In the genomic region with DNA sequence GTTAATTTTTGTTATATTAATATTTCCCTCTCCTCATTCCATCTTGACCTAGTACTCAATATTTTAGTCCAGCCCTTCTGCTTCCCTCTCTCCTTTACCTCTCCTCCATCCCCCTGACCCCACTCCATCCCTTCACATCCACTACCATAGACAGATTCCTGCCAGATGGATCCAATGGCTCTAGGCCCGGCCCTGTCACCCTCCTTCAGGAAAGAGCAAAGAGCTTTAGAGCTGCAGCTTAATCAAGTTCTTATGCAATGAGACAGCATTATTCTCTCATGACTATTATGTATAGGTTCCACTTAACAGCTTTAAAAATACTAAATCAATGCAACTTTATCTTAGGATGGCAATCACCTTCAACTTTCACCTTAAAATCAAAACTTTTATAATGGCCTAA, we compare ENCODE assay signal across 22 cellular contexts.
"Had no signal": no experiment of that assay in that cellular context is flagged by ENCODE, and none has a peak within 500 bp of the region (broad histone marks: within the 10 kb centered on the region; RNA-seq: fewer than 3 reads in every experiment).

No MANE protein-coding gene starts in this region.

- H3K36me3 ChIP-seq: adrenal gland, ascending aorta, brain microvascular endothelial cell, gastroesophageal sphincter, tibial nerve had no signal

- H3K27me3 ChIP-seq: adrenal gland, ascending aorta, brain microvascular endothelial cell, gastroesophageal sphincter, tibial nerve had no signal

- DNase-seq: activated CD4-positive, alpha-beta T cell treated with anti-CD3 and anti-CD28 coated beads for 4 hours; activated CD4-positive, alpha-beta T cell treated with anti-CD3 and anti-CD28 coated beads, Interleukin-2, amount 50 U/mL, for 48 hours; activated CD4-positive, CD25-positive, alpha-beta regulatory T cell; activated CD8-positive, alpha-beta memory T cell treated with anti-CD3 and anti-CD28 coated beads, Interleukin-2, amount 50 U/mL, for 48 hours; activated naive CD4-positive, alpha-beta T cell; activated T-cell treated with anti-CD3 and anti-CD28 coated beads, Interleukin-2, amount 50 U/mL, for 4 hours; adrenal gland; brain microvascular endothelial cell; central memory CD4-positive, alpha-beta T cell; dermis blood vessel endothelial cell; effector CD8-positive, alpha-beta T cell; head of caudate nucleus; hypothalamus; left cardiac atrium; psoas muscle; right cardiac atrium; stimulated activated CD4-positive, alpha-beta T cell treated with anti-CD3 and anti-CD28 coated beads, Interleukin-12 subunit alpha, Interleukin-12 subunit beta, amount 100 ng/mL, for 4 hours; stimulated activated naive CD8-positive, alpha-beta T cell treated with anti-CD3 and anti-CD28 coated beads, Interleukin-15, amount 100 ng/mL, for 72 hours; T1000 had no signal

- H3K9me3 ChIP-seq: adrenal gland, ascending aorta, gastroesophageal sphincter, psoas muscle, tibial nerve had no signal

- H3K27ac ChIP-seq: adrenal gland, ascending aorta, brain microvascular endothelial cell, gastroesophageal sphincter, psoas muscle, tibial nerve had no signal

- H3K4me3 ChIP-seq: adrenal gland, ascending aorta, gastroesophageal sphincter, psoas muscle, tibial nerve had no signal

- H3K4me1 ChIP-seq: adrenal gland, ascending aorta, gastroesophageal sphincter, psoas muscle, tibial nerve had no signal
